In the genomic region with DNA sequence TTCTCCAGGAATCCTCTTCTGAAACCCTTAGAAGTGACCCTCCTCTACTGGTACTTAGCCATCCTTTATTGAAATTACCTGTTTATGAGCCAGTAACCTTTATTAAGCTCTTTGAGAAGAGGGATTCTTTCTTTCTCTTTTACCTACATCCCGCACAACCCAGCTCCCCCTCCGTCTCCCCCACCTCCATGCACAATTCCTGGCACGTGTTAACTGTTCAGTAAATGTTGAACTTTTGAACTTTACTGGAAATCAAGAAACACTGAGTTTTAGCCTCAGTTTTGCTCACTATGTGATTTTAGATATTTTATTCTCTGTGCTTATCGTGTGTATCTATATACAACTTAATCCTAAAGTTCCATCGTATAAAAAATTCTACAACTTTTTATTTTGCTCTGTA, we compare ENCODE assay signal across 8 cellular contexts. TPM values are rescaled to one million over a fixed set of nuclear protein-coding genes. Genes with fewer than 3 reads are reported as not detected.
A peak's percentile ranks its signal among the peaks of the same experiment; 100 is the strongest.
DNase-seq lines count a peak whose midpoint lies in the region; ATAC-seq and TF ChIP-seq lines count a peak whose summit lies in the region.

No MANE protein-coding gene starts in this region.

- H3K27me3 ChIP-seq in effector memory CD4-positive, alpha-beta T cell (replicated peaks; ENCODE audit: control insufficient read depth, insufficient read depth, low read length, poor library complexity, severe bottlenecking) = no peaks in the 10 kb centered on the region

- peaks cover 5% of the 10 kb centered on the region for H3K36me3 ChIP-seq in effector memory CD4-positive, alpha-beta T cell (ENCODE audit: control insufficient read depth, insufficient read depth, low read length)

- DNase-seq in Calu3 (no peak), NCI-H69 (lab: John Stamatoyannopoulos, UW) (peak; percentile 47), osteocyte (ENCODE audit: extremely low spot score, unreplicated experiment) (no peak), G401 (ENCODE audit: low spot score) (no peak)
- no peak for DNase-seq in effector memory CD4-positive, alpha-beta T cell

- H3K9me3 Mint-ChIP-seq in Calu3 (ENCODE audit: low read depth, unreplicated experiment) (no peaks in the 10 kb centered on the region), osteocyte (ENCODE audit: unreplicated experiment) (no peaks in the 10 kb centered on the region)

- H3K4me1 Mint-ChIP-seq in Calu3 (ENCODE audit: low read depth, unreplicated experiment) (peaks cover 31% of the 10 kb centered on the region), osteocyte (ENCODE audit: unreplicated experiment) (peaks cover 33% of the 10 kb centered on the region)

- H3K4me3 Mint-ChIP-seq in Calu3 (ENCODE audit: low read depth, unreplicated experiment) = peak overlapping the region; percentile 97
- H3K4me3 Mint-ChIP-seq in osteocyte (ENCODE audit: unreplicated experiment) = peak overlapping the region; percentile 98

- H3K27ac ChIP-seq in effector memory CD4-positive, alpha-beta T cell (ENCODE audit: insufficient read depth, low read length, poor library complexity, severe bottlenecking) = no peak overlapping the region

- H3K36me3 Mint-ChIP-seq in Calu3 (ENCODE audit: insufficient read depth, unreplicated experiment) (peaks cover 51% of the 10 kb centered on the region), osteocyte (ENCODE audit: unreplicated experiment) (peaks cover 2% of the 10 kb centered on the region)

- no peak for TF ChIP-seq CTCF in Calu3 (IDR thresholded peaks at IDR 0.05; ENCODE audit: unreplicated experiment)
- no peak for TF ChIP-seq CTCF in osteocyte (IDR thresholded peaks at IDR 0.05)

- peaks cover 26% of the 10 kb centered on the region for H3K4me1 ChIP-seq in effector memory CD4-positive, alpha-beta T cell (ENCODE audit: control insufficient read depth, insufficient read depth, low read length, poor library complexity, severe bottlenecking)

- ATAC-seq in GM21390 (IDR thresholded peaks at IDR 0.05; ENCODE audit: unreplicated experiment) = no peak
- ATAC-seq in HG02973 (IDR thresholded peaks at IDR 0.05; ENCODE audit: unreplicated experiment) = no peak
- no peak for ATAC-seq in HG02798 (IDR thresholded peaks at IDR 0.05; ENCODE audit: poor library complexity, unreplicated experiment)

- no peaks in the 10 kb centered on the region for H3K9me3 ChIP-seq in effector memory CD4-positive, alpha-beta T cell (ENCODE audit: control insufficient read depth, low read length)

- H3K27ac Mint-ChIP-seq in Calu3 (ENCODE audit: unreplicated experiment) (peak overlapping the region; percentile 96), osteocyte (ENCODE audit: unreplicated experiment) (peak overlapping the region; percentile 99)

- in situ Hi-C loops in G401 (cut with HindIII; ENCODE audit: low sequenced_read_pairs) = no loop called here

- CTCF ChIA-PET in Calu3 (lab: Charles Lee) = no interaction called here

- intact Hi-C loops in Calu3 (cut with micrococcal nuclease; ENCODE audit: unreplicated experiment) = no loop called here

- BruUV-seq in Calu3 (replicated peaks; lab: Mats Ljungman, UMichigan) = no TSS peak

- no peaks in the 10 kb centered on the region for H3K27me3 Mint-ChIP-seq in Calu3 (ENCODE audit: unreplicated experiment)
- no peaks in the 10 kb centered on the region for H3K27me3 Mint-ChIP-seq in osteocyte (ENCODE audit: unreplicated experiment)

- peak overlapping the region; percentile 75 for H3K4me3 ChIP-seq in effector memory CD4-positive, alpha-beta T cell (ENCODE audit: insufficient read depth, low read depth, low read length, poor library complexity, severe bottlenecking)

RNA-seq across cellular contexts. Expression of gene TMED5, which starts 1.8 kb away (rescaled TPM):
- total RNA-seq in Calu3 (2022) (66.1 and 68.0 TPM in 2 replicates), osteocyte (27.1 and 31.5 TPM in 2 replicates)
- total RNA-seq in G401 (2014; rRNA removed; shearing (Covaris generic)) = 12.3 and 22.8 TPM in 2 replicates

RNA-seq across cellular contexts. Expression of gene CCDC18, which starts 2.1 kb away (rescaled TPM):
- total RNA-seq in Calu3 (2022) (22.6 and 22.7 TPM in 2 replicates), osteocyte (5.5 and 6.9 TPM in 2 replicates)
- total RNA-seq in G401 (2014; rRNA removed; shearing (Covaris generic)) = 4.4 and 9.8 TPM in 2 replicates
